In genomic region chr17:57988301-57989010, GRCh38 we compare ENCODE assay signal across 1 cellular context.
TF ChIP-seq lines count a peak whose summit lies in the region.

No MANE protein-coding gene starts in this region.

TF ChIP-seq in HEK293, 187 proteins besides CTCF, POLR2A, EP300 and RAD21 (continued from another document):
- no peak for TF ChIP-seq AEBP2 (tag by site-specific recombination; IDR thresholded peaks at IDR 0.05; ENCODE audit: borderline replicate concordance)
- peak; percentile 65; the same call in 1 of the 2 replicates for TF ChIP-seq ZXDB (tag by site-specific recombination; IDR thresholded peaks at IDR 0.05)
- TF ChIP-seq ZBTB20 (tag by site-specific recombination; IDR thresholded peaks at IDR 0.05): peak; percentile 43; the same call in 1 of the 2 replicates
- TF ChIP-seq ZNF48 (tag by site-specific recombination; IDR thresholded peaks at IDR 0.05): no peak
- no peak for TF ChIP-seq ZNF707 (tag by site-specific recombination; IDR thresholded peaks at IDR 0.05)
- TF ChIP-seq PRDM10 (tag by site-specific recombination; IDR thresholded peaks at IDR 0.05): peak; percentile 86
- no peak for TF ChIP-seq TCF7L2 (IDR thresholded peaks at IDR 0.05; ENCODE audit: borderline replicate concordance, low read depth, low read length)
- 0 out of 2 replicates have a peak, but pooled peaks have one; percentile 2 for TF ChIP-seq ZNF654 (tag by site-specific recombination; IDR thresholded peaks at IDR 0.05; ENCODE audit: low read depth)
- TF ChIP-seq SP2 (tag by site-specific recombination; IDR thresholded peaks at IDR 0.05): no peak; the same call in 1 of the 2 replicates
- TF ChIP-seq ZSCAN30 (tag by site-specific recombination; IDR thresholded peaks at IDR 0.05): 0 out of 2 replicates have a peak, but pooled peaks have one; percentile 24
- TF ChIP-seq ZBTB10 (tag by site-specific recombination; IDR thresholded peaks at IDR 0.05): peak; percentile 67; the same call in 1 of the 2 replicates
- 0 out of 2 replicates have a peak, but pooled peaks have one; percentile 6 for TF ChIP-seq IKZF3 (tag by site-specific recombination; IDR thresholded peaks at IDR 0.05)
- 0 out of 2 replicates have a peak, but pooled peaks have one; percentile 50 for TF ChIP-seq ZNF792 (tag by site-specific recombination; IDR thresholded peaks at IDR 0.05)
- TF ChIP-seq ZNF354C (tag by site-specific recombination; IDR thresholded peaks at IDR 0.05; ENCODE audit: borderline replicate concordance, low read depth): no peak
- TF ChIP-seq ZFHX2 (tag by site-specific recombination; conservative IDR thresholded peaks at IDR 0.05): peak; percentile 75
- no peak for TF ChIP-seq HOXD13 (CRISPR knock-in tag; IDR thresholded peaks at IDR 0.05; ENCODE audit: borderline replicate concordance)
- no peak for TF ChIP-seq ZNF426 (tag by site-specific recombination; IDR thresholded peaks at IDR 0.05)
- TF ChIP-seq ZNF518A (tag by site-specific recombination; conservative IDR thresholded peaks at IDR 0.05; ENCODE audit: low read depth): no peak
- TF ChIP-seq ZFP41 (tag by site-specific recombination; IDR thresholded peaks at IDR 0.05; ENCODE audit: borderline replicate concordance): no peak
- no peak for TF ChIP-seq ZNF521 (tag by site-specific recombination; IDR thresholded peaks at IDR 0.05)
- no peak for TF ChIP-seq ZNF785 (tag by site-specific recombination; IDR thresholded peaks at IDR 0.05)
- TF ChIP-seq ZNF692 (tag by site-specific recombination; IDR thresholded peaks at IDR 0.05): 0 out of 2 replicates have a peak, but pooled peaks have one; percentile 38
- TF ChIP-seq ZNF623 (tag by site-specific recombination; IDR thresholded peaks at IDR 0.05): no peak
- peak; percentile 60; the same call in 1 of the 2 replicates for TF ChIP-seq ZNF76 (tag by site-specific recombination; IDR thresholded peaks at IDR 0.05; ENCODE audit: borderline replicate concordance, low read depth)
- no peak for TF ChIP-seq ZNF777 (tag by site-specific recombination; IDR thresholded peaks at IDR 0.05; ENCODE audit: borderline replicate concordance)
- no peak for TF ChIP-seq ZNF701 (tag by site-specific recombination; IDR thresholded peaks at IDR 0.05)
- 0 out of 2 replicates have a peak, but pooled peaks have one; percentile 18 for TF ChIP-seq BCL11B (tag by site-specific recombination; IDR thresholded peaks at IDR 0.05; ENCODE audit: low read depth)
- no peak for TF ChIP-seq SCRT2 (tag by site-specific recombination; IDR thresholded peaks at IDR 0.05)
- no peak for TF ChIP-seq GFI1B (tag by site-specific recombination; IDR thresholded peaks at IDR 0.05)
- TF ChIP-seq ZNF510 (tag by site-specific recombination; IDR thresholded peaks at IDR 0.05; ENCODE audit: insufficient replicate concordance): no peak
- no peak for TF ChIP-seq INSM2 (tag by site-specific recombination; IDR thresholded peaks at IDR 0.05)
- TF ChIP-seq ZNF555 (tag by site-specific recombination; conservative IDR thresholded peaks at IDR 0.05): no peak
- TF ChIP-seq ZNF138 (tag by site-specific recombination; IDR thresholded peaks at IDR 0.05; ENCODE audit: borderline replicate concordance): no peak
